Comparison of ENCODE assay signal across 2 cellular contexts in the genomic region with DNA sequence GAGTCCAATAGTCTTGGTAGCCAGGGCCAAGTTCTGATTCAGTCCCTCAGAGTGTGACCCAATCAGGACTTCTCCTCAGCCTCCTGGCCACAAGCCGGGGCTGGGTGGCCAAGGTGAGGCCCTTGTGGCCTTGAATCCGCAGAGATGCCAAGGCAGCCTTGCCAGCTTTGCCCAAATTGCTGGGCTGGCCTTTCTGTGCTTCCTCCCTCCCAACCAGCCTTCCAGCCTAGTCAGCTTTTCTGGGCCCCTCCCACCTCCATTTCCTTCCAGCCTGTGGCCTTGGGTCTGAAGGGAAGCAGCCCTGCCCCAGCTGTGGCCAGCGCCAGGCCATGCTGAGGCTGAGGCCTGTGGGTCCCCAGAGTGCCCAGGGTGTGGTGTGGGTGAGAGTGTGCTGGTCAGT.
TF ChIP-seq lines count a peak whose summit lies in the region.

No MANE protein-coding gene starts in this region.

TF ChIP-seq in SK-N-SH treated with all-trans-retinoic acid at 6 μM for 48 hours, 23 proteins besides CTCF, POLR2A, EP300 and RAD21 (continued from another document):
- TF ChIP-seq, protein P1, sequence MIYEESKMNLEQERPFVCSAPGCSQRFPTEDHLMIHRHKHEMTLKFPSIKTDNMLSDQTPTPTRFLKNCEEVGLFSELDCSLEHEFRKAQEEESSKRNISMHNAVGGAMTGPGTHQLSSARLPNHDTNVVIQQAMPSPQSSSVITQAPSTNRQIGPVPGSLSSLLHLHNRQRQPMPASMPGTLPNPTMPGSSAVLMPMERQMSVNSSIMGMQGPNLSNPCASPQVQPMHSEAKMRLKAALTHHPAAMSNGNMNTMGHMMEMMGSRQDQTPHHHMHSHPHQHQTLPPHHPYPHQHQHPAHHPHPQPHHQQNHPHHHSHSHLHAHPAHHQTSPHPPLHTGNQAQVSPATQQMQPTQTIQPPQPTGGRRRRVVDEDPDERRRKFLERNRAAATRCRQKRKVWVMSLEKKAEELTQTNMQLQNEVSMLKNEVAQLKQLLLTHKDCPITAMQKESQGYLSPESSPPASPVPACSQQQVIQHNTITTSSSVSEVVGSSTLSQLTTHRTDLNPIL (CRISPR knock-in tag; IDR thresholded peaks at IDR 0.05; ENCODE audit: low read depth): no peak
- TF ChIP-seq RARB (CRISPR knock-in tag; IDR thresholded peaks at IDR 0.05): no peak
- TF ChIP-seq ISL1 (CRISPR knock-in tag; IDR thresholded peaks at IDR 0.05): no peak
- TF ChIP-seq ZC3H10 (CRISPR knock-in tag; IDR thresholded peaks at IDR 0.05): no peak
- no peak for TF ChIP-seq CSRNP3 (CRISPR knock-in tag; IDR thresholded peaks at IDR 0.05)

TF ChIP-seq in SK-N-SH, 30 proteins besides CTCF, POLR2A, EP300 and RAD21 (continued from another document):
- TF ChIP-seq PBX3 (IDR thresholded peaks at IDR 0.05) (no peak), NFIC (IDR thresholded peaks at IDR 0.05; ENCODE audit: borderline replicate concordance) (no peak), FOSL2 (IDR thresholded peaks at IDR 0.05; ENCODE audit: borderline replicate concordance, low read depth) (no peak)
- TF ChIP-seq, protein P2, sequence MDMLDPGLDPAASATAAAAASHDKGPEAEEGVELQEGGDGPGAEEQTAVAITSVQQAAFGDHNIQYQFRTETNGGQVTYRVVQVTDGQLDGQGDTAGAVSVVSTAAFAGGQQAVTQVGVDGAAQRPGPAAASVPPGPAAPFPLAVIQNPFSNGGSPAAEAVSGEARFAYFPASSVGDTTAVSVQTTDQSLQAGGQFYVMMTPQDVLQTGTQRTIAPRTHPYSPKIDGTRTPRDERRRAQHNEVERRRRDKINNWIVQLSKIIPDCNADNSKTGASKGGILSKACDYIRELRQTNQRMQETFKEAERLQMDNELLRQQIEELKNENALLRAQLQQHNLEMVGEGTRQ (IDR thresholded peaks at IDR 0.05; ENCODE audit: borderline replicate concordance, low read depth, low read length): no peak
TF ChIP-seq in SK-N-SH: peak in this region for 0.
